1 cellular context compared by ENCODE assay signal in the genomic region with DNA sequence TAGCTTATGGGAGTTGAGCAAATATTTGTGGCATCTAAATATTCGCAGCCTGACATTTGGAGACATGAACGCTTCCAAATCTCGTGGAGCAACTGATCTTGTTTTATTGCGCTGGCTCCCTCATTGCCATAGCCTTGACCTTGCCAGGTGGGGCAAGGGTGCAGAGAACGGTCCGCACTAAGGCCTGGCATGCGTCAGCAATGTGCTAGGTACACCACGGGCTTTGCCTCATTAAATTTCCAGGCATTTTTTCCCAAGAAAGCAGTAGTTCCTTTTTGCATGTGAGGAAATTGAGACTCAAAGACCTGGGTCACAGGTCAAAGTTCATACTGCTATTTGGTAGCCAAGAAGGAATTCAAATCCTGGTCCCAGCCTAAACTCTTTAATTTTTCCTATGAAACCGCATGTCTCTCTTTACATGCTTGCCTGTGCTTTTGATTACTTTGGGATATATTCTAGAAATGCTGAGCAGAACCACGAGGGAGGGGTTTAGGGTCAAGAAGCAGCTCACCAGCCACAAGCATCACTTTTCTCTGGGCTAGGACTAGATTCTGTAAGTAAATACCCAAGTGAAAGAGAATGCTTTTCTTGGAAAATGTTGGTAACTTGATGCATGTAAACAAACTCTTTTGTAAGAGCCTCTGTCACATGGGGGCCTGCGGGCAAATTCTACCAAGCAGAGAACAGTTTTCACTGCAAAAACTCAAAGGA.
TF ChIP-seq lines count a peak whose summit lies in the region.

No MANE protein-coding gene starts in this region.

TF ChIP-seq in GM23338, 12 proteins besides CTCF, POLR2A, EP300 and RAD21 (continued from another document):
- TF ChIP-seq, protein P1, sequence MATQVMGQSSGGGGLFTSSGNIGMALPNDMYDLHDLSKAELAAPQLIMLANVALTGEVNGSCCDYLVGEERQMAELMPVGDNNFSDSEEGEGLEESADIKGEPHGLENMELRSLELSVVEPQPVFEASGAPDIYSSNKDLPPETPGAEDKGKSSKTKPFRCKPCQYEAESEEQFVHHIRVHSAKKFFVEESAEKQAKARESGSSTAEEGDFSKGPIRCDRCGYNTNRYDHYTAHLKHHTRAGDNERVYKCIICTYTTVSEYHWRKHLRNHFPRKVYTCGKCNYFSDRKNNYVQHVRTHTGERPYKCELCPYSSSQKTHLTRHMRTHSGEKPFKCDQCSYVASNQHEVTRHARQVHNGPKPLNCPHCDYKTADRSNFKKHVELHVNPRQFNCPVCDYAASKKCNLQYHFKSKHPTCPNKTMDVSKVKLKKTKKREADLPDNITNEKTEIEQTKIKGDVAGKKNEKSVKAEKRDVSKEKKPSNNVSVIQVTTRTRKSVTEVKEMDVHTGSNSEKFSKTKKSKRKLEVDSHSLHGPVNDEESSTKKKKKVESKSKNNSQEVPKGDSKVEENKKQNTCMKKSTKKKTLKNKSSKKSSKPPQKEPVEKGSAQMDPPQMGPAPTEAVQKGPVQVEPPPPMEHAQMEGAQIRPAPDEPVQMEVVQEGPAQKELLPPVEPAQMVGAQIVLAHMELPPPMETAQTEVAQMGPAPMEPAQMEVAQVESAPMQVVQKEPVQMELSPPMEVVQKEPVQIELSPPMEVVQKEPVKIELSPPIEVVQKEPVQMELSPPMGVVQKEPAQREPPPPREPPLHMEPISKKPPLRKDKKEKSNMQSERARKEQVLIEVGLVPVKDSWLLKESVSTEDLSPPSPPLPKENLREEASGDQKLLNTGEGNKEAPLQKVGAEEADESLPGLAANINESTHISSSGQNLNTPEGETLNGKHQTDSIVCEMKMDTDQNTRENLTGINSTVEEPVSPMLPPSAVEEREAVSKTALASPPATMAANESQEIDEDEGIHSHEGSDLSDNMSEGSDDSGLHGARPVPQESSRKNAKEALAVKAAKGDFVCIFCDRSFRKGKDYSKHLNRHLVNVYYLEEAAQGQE (IDR thresholded peaks at IDR 0.05; ENCODE audit: unreplicated experiment), result no peak
- TF ChIP-seq CREB1 (CRISPR knock-in tag; IDR thresholded peaks at IDR 0.05; ENCODE audit: low read depth), result no peak
- TF ChIP-seq EZH2 (IDR thresholded peaks at IDR 0.05; ENCODE audit: low read depth, unreplicated experiment), result no peak
- TF ChIP-seq ZNF114 (CRISPR knock-in tag; IDR thresholded peaks at IDR 0.05), result no peak
- TF ChIP-seq EZH2phosphoT487 (IDR thresholded peaks at IDR 0.05; ENCODE audit: unreplicated experiment), result no peak
- no peak for TF ChIP-seq STAT1 (IDR thresholded peaks at IDR 0.05; ENCODE audit: unreplicated experiment)
- TF ChIP-seq POLR2AphosphoS5 (IDR thresholded peaks at IDR 0.05; ENCODE audit: low read depth), result no peak
- TF ChIP-seq ZNF331 (CRISPR knock-in tag; IDR thresholded peaks at IDR 0.05; ENCODE audit: low read depth), result no peak
